Comparison of ENCODE assay signal across 16 cellular contexts in the genomic region with DNA sequence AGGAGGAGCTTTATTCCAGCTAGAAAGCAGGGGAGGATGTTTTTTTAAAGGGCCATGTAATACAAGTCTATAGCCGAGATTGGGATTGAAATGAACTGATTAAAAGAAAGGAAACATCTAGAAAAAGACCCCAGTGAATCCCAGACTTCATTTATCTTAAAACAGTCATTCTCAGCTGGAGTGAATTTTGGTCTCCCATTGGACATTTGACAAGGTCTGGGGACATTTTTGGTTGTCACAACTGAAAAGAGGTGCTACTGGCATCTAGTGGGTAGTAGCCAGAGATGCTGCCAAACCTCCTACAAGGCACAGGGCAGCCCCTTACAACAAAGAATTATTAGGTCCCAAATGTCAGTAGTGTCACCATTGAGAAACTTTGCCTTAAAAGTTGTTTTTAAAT. TPM values are rescaled to one million over a fixed set of nuclear protein-coding genes. Genes with fewer than 3 reads are reported as not detected.
A peak's percentile ranks its signal among the peaks of the same experiment; 100 is the strongest.
DNase-seq lines count a peak whose midpoint lies in the region; ATAC-seq, FAIRE-seq and TF ChIP-seq lines count a peak whose summit lies in the region.
"Had no signal": no experiment of that assay in that cellular context is flagged by ENCODE, and none has a peak within 500 bp of the region (broad histone marks: within the 10 kb centered on the region; RNA-seq: fewer than 3 reads in every experiment).

No MANE protein-coding gene starts in this region.

- H4K20me1 ChIP-seq in MM.1S (ENCODE audit: insufficient read depth, low read length) = no peaks in the 10 kb centered on the region
- no peaks in the 10 kb centered on the region for H4K20me1 ChIP-seq in GM12878 (ENCODE audit: control insufficient read depth, insufficient read depth)

- 0% methylated on average over 1 of the region's 1 CpG for WGBS in GM12878 (ENCODE audit: insufficient coverage, insufficient replicate concordance, low lambda C conversion rate, missing lambda C conversion rate)

- H3K4me1 ChIP-seq in MM.1S (ENCODE audit: low read length) (peaks cover 42% of the 10 kb centered on the region), GM12878 (ENCODE audit: control insufficient read depth, insufficient read depth, low read length) (peaks cover 38% of the 10 kb centered on the region)

- TF ChIP-seq EP300 in GM12878 (IDR thresholded peaks at IDR 0.05; ENCODE audit: borderline replicate concordance in 1 of 2, control insufficient read depth in 1 of 2, low read depth in 2 of 2, low read length in 2 of 2) = no peak

- SMC1A ChIA-PET in GM12878 (lab: Charles Lee; ENCODE audit: uncharacterized antibody, unreplicated experiment) = interaction anchor here (0.6 to 4.5 kb wide), 6 partner anchors 14 to 145 kb away, joined by 3 to 84 read pairs (median 3); partner anchors contain the start of gene SMU1

- no peaks in the 10 kb centered on the region for H3K9me2 ChIP-seq in MM.1S (replicated peaks; ENCODE audit: insufficient read depth, low read length)

- RAD21 ChIA-PET in GM12878 (lab: Charles Lee; ENCODE audit: unreplicated experiment) = interaction anchor here (1.0 kb wide), 3 partner anchors 62 to 143 kb away, joined by 3 read pairs; no protein-coding TSS in a partner anchor

- H3K27ac ChIP-seq in MM.1S (ENCODE audit: low read length) = no peak overlapping the region
- H3K27ac ChIP-seq in GM12878 (ENCODE audit: control insufficient read depth, insufficient read depth) = no peak overlapping the region
- H3K27ac ChIP-seq: heart left ventricle had no signal

- in situ Hi-C loops in GM12878 (cut with MboI) = loop anchor here (5.0 kb wide), 1 partner anchor 141 kb away; no protein-coding TSS in a partner anchor

- intact Hi-C loops in GM12878 (cut with micrococcal nuclease; ENCODE audit: unreplicated experiment) = loop anchor here (2.0 kb wide), 3 partner anchors 57 to 199 kb away; partner anchors contain the start of genes B4GALT1 and DNAJA1

- H3K27ac Mint-ChIP-seq in nephron = peak overlapping the region in 1 of 3 experiments; percentile 10
- H3K27ac Mint-ChIP-seq: activated naive CD8-positive, alpha-beta T cell treated with anti-CD3 and anti-CD28 coated beads, Interleukin-2, amount 10 ng/mL, durations not matched to agents 7 days and 5 days had no signal

- DNase-seq in GM10266 (ENCODE audit: extremely low spot score) (no peak), MM.1S (peak; percentile 30), GM12878 (ENCODE audit: low read depth, low spot score) (no peak), NCI-H1436 (lab: John Stamatoyannopoulos, UW) (no peak)
- no peak for DNase-seq in stimulated activated CD4-positive, alpha-beta T cell treated with anti-CD3 and anti-CD28 coated beads, Interleukin-4, amount 100 ng/mL, for 24 hours
- DNase-seq in activated CD4-positive, CD25-positive, alpha-beta regulatory T cell (lab: John Stamatoyannopoulos, UW) = no peak
- DNase-seq: activated naive CD8-positive, alpha-beta T cell treated with anti-CD3 and anti-CD28 coated beads, Interleukin-2, amount 10 ng/mL, durations not matched to agents 7 days and 5 days; DMS153; heart left ventricle; midbrain; NCI-H1092; NK-92 treated with Interleukin-12 subunit alpha and Interleukin-12 subunit beta, amount 100 ng/mL, for 24 hours had no signal

- H3K36me3 Mint-ChIP-seq in nephron (ENCODE audit: low read depth) = no peaks in the 10 kb centered on the region
- H3K36me3 Mint-ChIP-seq: activated naive CD8-positive, alpha-beta T cell treated with anti-CD3 and anti-CD28 coated beads, Interleukin-2, amount 10 ng/mL, durations not matched to agents 7 days and 5 days had no signal

- peak; percentile 71 for TF ChIP-seq RAD21 in GM12878 (IDR thresholded peaks at IDR 0.05; ENCODE audit: insufficient read depth, low read depth, low read length)

- H3K36me3 ChIP-seq in MM.1S (replicated peaks; ENCODE audit: insufficient read depth, low read length) = no peaks in the 10 kb centered on the region
- no peaks in the 10 kb centered on the region for H3K36me3 ChIP-seq in GM12878 (ENCODE audit: control insufficient read depth in 2 of 2, insufficient read depth in 2 of 2, low read length in 1 of 2)
- H3K36me3 ChIP-seq: heart left ventricle had no signal

- H3K4me3 ChIP-seq in MM.1S (ENCODE audit: low read length) = no peak overlapping the region
- no peak overlapping the region for H3K4me3 ChIP-seq in GM12878
- H3K4me3 ChIP-seq: heart left ventricle had no signal

- H3K27me3 Mint-ChIP-seq in nephron (ENCODE audit: low read depth) = peaks cover 7% of the 10 kb centered on the region
- H3K27me3 Mint-ChIP-seq: activated naive CD8-positive, alpha-beta T cell treated with anti-CD3 and anti-CD28 coated beads, Interleukin-2, amount 10 ng/mL, durations not matched to agents 7 days and 5 days had no signal

- POLR2A ChIA-PET in GM12878 (lab: Charles Lee) = no interaction called here

- FAIRE-seq in GM12878 (lab: Jason Lieb, UNC) = no peak

- TF ChIP-seq CTCF in GM10266 (IDR thresholded peaks at IDR 0.05; ENCODE audit: control insufficient read depth, insufficient read depth, low read depth, missing control alignments) (peak; percentile 48), MM.1S (IDR thresholded peaks at IDR 0.05; ENCODE audit: low read length) (peak; percentile 47), GM12878 (IDR thresholded peaks at IDR 0.05 in 2 of 3, conservative IDR thresholded peaks at IDR 0.05 in 1 of 3; ENCODE audit: control insufficient read depth in 2 of 3, extremely low read depth in 1 of 3, insufficient read depth in 1 of 3, low read depth in 3 of 3, low read length in 3 of 3) (peak; percentile 30 to 41 (median 32); a peak in 4 of 6 replicates), nephron (IDR thresholded peaks at IDR 0.05; ENCODE audit: unreplicated experiment in 3 of 3) (peak in 2 of 3 experiments; percentile 8 to 12)

- H3K9me3 Mint-ChIP-seq in nephron = no peaks in the 10 kb centered on the region
- H3K9me3 Mint-ChIP-seq: activated naive CD8-positive, alpha-beta T cell treated with anti-CD3 and anti-CD28 coated beads, Interleukin-2, amount 10 ng/mL, durations not matched to agents 7 days and 5 days had no signal

- H3K9me3 ChIP-seq in MM.1S (replicated peaks; ENCODE audit: insufficient read depth, low read length) (no peaks in the 10 kb centered on the region), GM12878 (replicated peaks; ENCODE audit: control insufficient read depth, insufficient read depth, low read length) (no peaks in the 10 kb centered on the region)
- H3K9me3 ChIP-seq: heart left ventricle had no signal

- BruUV-seq in GM12878 (replicated peaks; lab: Mats Ljungman, UMichigan) = no TSS peak

- H3K9ac ChIP-seq in MM.1S (ENCODE audit: low read length) (no peak overlapping the region), GM12878 (ENCODE audit: control insufficient read depth, insufficient read depth, low read length) (no peak overlapping the region)

- H2AFZ ChIP-seq in MM.1S (ENCODE audit: low read length) (no peak overlapping the region), GM12878 (ENCODE audit: control insufficient read depth, low read depth, low read length) (no peak overlapping the region)

- CTCF ChIA-PET in GM12878 (lab: Yijun Ruan, JAX) = interaction anchor here (0.7 to 6.0 kb wide), 8 partner anchors 10 to 143 kb away, joined by 3 to 44 read pairs (median 4); partner anchors contain the start of gene B4GALT1

- H3F3A ChIP-seq in MM.1S (ENCODE audit: insufficient read depth, low read length) = peaks cover 18% of the 10 kb centered on the region

- no peak for TF ChIP-seq POLR2A in GM12878 (IDR thresholded peaks at IDR 0.05; ENCODE audit: low read depth, low read length)

- H3K27me3 ChIP-seq in MM.1S (replicated peaks; ENCODE audit: insufficient read depth, low read length) (no peaks in the 10 kb centered on the region), GM12878 (replicated peaks in 1 of 2; ENCODE audit: control insufficient read depth in 2 of 2, insufficient read depth in 2 of 2, low read length in 1 of 2) (no peaks in the 10 kb centered on the region)
- H3K27me3 ChIP-seq: heart left ventricle had no signal

- H3K4me2 ChIP-seq in MM.1S (ENCODE audit: low read depth, low read length) (no peak overlapping the region), GM12878 (ENCODE audit: control insufficient read depth, insufficient read depth) (no peak overlapping the region)

- peaks cover 15% of the 10 kb centered on the region for H3K4me1 Mint-ChIP-seq in nephron

- no peak overlapping the region for H3K4me3 Mint-ChIP-seq in nephron
- H3K4me3 Mint-ChIP-seq: activated naive CD8-positive, alpha-beta T cell treated with anti-CD3 and anti-CD28 coated beads, Interleukin-2, amount 10 ng/mL, durations not matched to agents 7 days and 5 days had no signal

- H3K79me2 ChIP-seq in MM.1S (ENCODE audit: low read length) (no peaks in the 10 kb centered on the region), GM12878 (ENCODE audit: control insufficient read depth, insufficient read depth, low read length) (no peaks in the 10 kb centered on the region)

- peak; percentile 46 for ATAC-seq in GM12878
- ATAC-seq: heart left ventricle had no signal

RNA-seq across cellular contexts. Expression of gene SPINK4, which starts 16.3 kb away (rescaled TPM):
- total RNA-seq in GM12878 (2013; cell fraction: nucleolus; rRNA removed) = not detected in 2 replicates
- total RNA-seq in GM12878 (2014; rRNA removed) (not detected in 2 replicates), GM12878 (2014; rRNA removed; fragmentation: Illumina TruSeq; extraction: Trizol) (not detected in 2 replicates), GM12878 (2021) (not detected in 2 replicates)
- not detected for polyA plus RNA-seq in GM12878 (2011; ENCODE audit: low read depth)
- polyA plus RNA-seq in GM12878 (2011; rRNA removed) (not detected in 2 replicates), GM12878 (2014; fragmentation: Illumina TruSeq; extraction: Trizol) (not detected in 2 replicates), GM12878 (2014; fragmentation: Nextera tagmentation; extraction: Ambion mirVana) (not detected), GM12878 (2014; rRNA removed) (not detected in 2 replicates), GM12878 (2016; fragmentation: Nextera tagmentation; extraction: Ambion mirVana) (not detected)
- not detected in 2 replicates for polyA plus RNA-seq in GM12878 (2011; cell fraction: cytosol; rRNA removed)
- polyA plus RNA-seq in GM12878 (2011; cell fraction: nucleus; rRNA removed) = not detected in 2 replicates
- polyA plus RNA-seq in GM12878 (2012) = not detected in 2 replicates
- polyA minus RNA-seq in GM12878 (2011; rRNA and poly(A)+ RNA removed) = not detected in 2 replicates
- polyA minus RNA-seq in GM12878 (2011; cell fraction: cytosol; rRNA and poly(A)+ RNA removed) = 6.7 and 35.7 TPM in 2 replicates
- polyA minus RNA-seq in GM12878 (2011; cell fraction: nucleus; rRNA and poly(A)+ RNA removed) = 1.8 TPM in 1 of 2 replicates, not detected in the other
- total RNA-seq: activated CD8-positive, alpha-beta memory T cell treated with anti-CD3 and anti-CD28 coated beads for 36 hours; activated naive CD8-positive, alpha-beta T cell treated with anti-CD3 and anti-CD28 coated beads, Interleukin-2, amount 10 ng/mL, durations not matched to agents 7 days and 5 days; heart left ventricle; renal cortical epithelial cell; T-helper 1 cell treated with Interleukin-12 subunit alpha and Interleukin-12 subunit beta and Interleukin-4 antibody, amounts not matched to agents 30 ng/mL and 1 ng/mL, for 36 hours had no signal
- polyA plus RNA-seq: heart left ventricle had no signal

RNA-seq across cellular contexts. Expression of gene BAG1, which starts 40.8 kb away (rescaled TPM):
- 43.3 and 52.7 TPM in 2 replicates for total RNA-seq in GM12878 (2013; cell fraction: nucleolus; rRNA removed)
- 46.3 and 50.0 TPM in 2 replicates for total RNA-seq in GM12878 (2014; rRNA removed)
- 67.9 and 72.1 TPM in 2 replicates for total RNA-seq in GM12878 (2014; rRNA removed; fragmentation: Illumina TruSeq; extraction: Trizol)
- 120 and 121 TPM in 2 replicates for total RNA-seq in GM12878 (2021)
- 56.0 TPM for polyA plus RNA-seq in GM12878 (2011; ENCODE audit: low read depth)
- 43.9 and 54.3 TPM in 2 replicates for polyA plus RNA-seq in GM12878 (2011; rRNA removed)
- 28.7 and 38.7 TPM in 2 replicates for polyA plus RNA-seq in GM12878 (2011; cell fraction: cytosol; rRNA removed)
- 28.4 and 37.7 TPM in 2 replicates for polyA plus RNA-seq in GM12878 (2011; cell fraction: nucleus; rRNA removed)
- 51.5 and 53.4 TPM in 2 replicates for polyA plus RNA-seq in GM12878 (2012)
- 60.8 and 65.6 TPM in 2 replicates for polyA plus RNA-seq in GM12878 (2014; fragmentation: Illumina TruSeq; extraction: Trizol)
- 10 to 100 TPM; 11.6 to 43.8 TPM for polyA plus RNA-seq in GM12878 (2014; fragmentation: Nextera tagmentation; extraction: Ambion mirVana)
- 107 and 115 TPM in 2 replicates for polyA plus RNA-seq in GM12878 (2014; rRNA removed)
- 100 to 1,000 TPM; 120 to 135 TPM for polyA plus RNA-seq in GM12878 (2016; fragmentation: Nextera tagmentation; extraction: Ambion mirVana)
- polyA minus RNA-seq in GM12878 (2011; rRNA and poly(A)+ RNA removed) = 24.5 and 25.2 TPM in 2 replicates
- polyA minus RNA-seq in GM12878 (2011; cell fraction: cytosol; rRNA and poly(A)+ RNA removed) = 11.5 and 14.2 TPM in 2 replicates
- 27.7 and 54.5 TPM in 2 replicates for polyA minus RNA-seq in GM12878 (2011; cell fraction: nucleus; rRNA and poly(A)+ RNA removed)

RNA-seq across cellular contexts. Expression of gene CHMP5, which starts 41.2 kb away (rescaled TPM):
- total RNA-seq in GM12878 (2013; cell fraction: nucleolus; rRNA removed) = 27.2 and 29.5 TPM in 2 replicates
- total RNA-seq in GM12878 (2014; rRNA removed) (40.3 and 55.7 TPM in 2 replicates), GM12878 (2014; rRNA removed; fragmentation: Illumina TruSeq; extraction: Trizol) (68.7 and 75.7 TPM in 2 replicates), GM12878 (2021) (50.6 and 56.7 TPM in 2 replicates)
- polyA plus RNA-seq in GM12878 (2011; ENCODE audit: low read depth) = 56.9 TPM
- polyA plus RNA-seq in GM12878 (2011; rRNA removed) (179 and 312 TPM in 2 replicates), GM12878 (2014; fragmentation: Illumina TruSeq; extraction: Trizol) (79.0 and 91.5 TPM in 2 replicates), GM12878 (2014; fragmentation: Nextera tagmentation; extraction: Ambion mirVana) (100 to 1,000 TPM; 121 to 152 TPM), GM12878 (2014; rRNA removed) (41.8 and 65.1 TPM in 2 replicates), GM12878 (2016; fragmentation: Nextera tagmentation; extraction: Ambion mirVana) (10 to 100 TPM; 78.3 to 83.8 TPM)
- polyA plus RNA-seq in GM12878 (2011; cell fraction: cytosol; rRNA removed) = 51.2 and 60.3 TPM in 2 replicates
- polyA plus RNA-seq in GM12878 (2011; cell fraction: nucleus; rRNA removed) = 56.1 and 66.1 TPM in 2 replicates
- polyA plus RNA-seq in GM12878 (2012) = 63.1 and 86.9 TPM in 2 replicates
- 28.8 and 52.7 TPM in 2 replicates for polyA minus RNA-seq in GM12878 (2011; rRNA and poly(A)+ RNA removed)
- polyA minus RNA-seq in GM12878 (2011; cell fraction: cytosol; rRNA and poly(A)+ RNA removed) = 18.2 and 24.5 TPM in 2 replicates
- 9.8 and 20.5 TPM in 2 replicates for polyA minus RNA-seq in GM12878 (2011; cell fraction: nucleus; rRNA and poly(A)+ RNA removed)

RNA-seq across cellular contexts. Expression of gene B4GALT1, which starts 56.6 kb away (rescaled TPM):
- total RNA-seq in GM12878 (2013; cell fraction: nucleolus; rRNA removed) = 47.6 and 51.1 TPM in 2 replicates
- total RNA-seq in GM12878 (2014; rRNA removed) (23.4 and 24.2 TPM in 2 replicates), GM12878 (2014; rRNA removed; fragmentation: Illumina TruSeq; extraction: Trizol) (12.7 and 15.3 TPM in 2 replicates), GM12878 (2021) (77.5 and 79.0 TPM in 2 replicates)
- 50.1 TPM for polyA plus RNA-seq in GM12878 (2011; ENCODE audit: low read depth)
- polyA plus RNA-seq in GM12878 (2011; rRNA removed) (29.6 and 36.5 TPM in 2 replicates), GM12878 (2014; fragmentation: Illumina TruSeq; extraction: Trizol) (66.7 and 68.8 TPM in 2 replicates), GM12878 (2014; fragmentation: Nextera tagmentation; extraction: Ambion mirVana) (10 to 100 TPM; 22.4 to 23.3 TPM), GM12878 (2014; rRNA removed) (42.6 and 45.5 TPM in 2 replicates), GM12878 (2016; fragmentation: Nextera tagmentation; extraction: Ambion mirVana) (10 to 100 TPM; 50.2 to 50.8 TPM)
- 36.7 and 49.7 TPM in 2 replicates for polyA plus RNA-seq in GM12878 (2011; cell fraction: cytosol; rRNA removed)
- polyA plus RNA-seq in GM12878 (2011; cell fraction: nucleus; rRNA removed) = 16.8 and 18.8 TPM in 2 replicates
- polyA plus RNA-seq in GM12878 (2012) = 58.2 and 65.9 TPM in 2 replicates
- 48.3 and 58.3 TPM in 2 replicates for polyA minus RNA-seq in GM12878 (2011; rRNA and poly(A)+ RNA removed)
- 25.8 and 27.2 TPM in 2 replicates for polyA minus RNA-seq in GM12878 (2011; cell fraction: cytosol; rRNA and poly(A)+ RNA removed)
- polyA minus RNA-seq in GM12878 (2011; cell fraction: nucleus; rRNA and poly(A)+ RNA removed) = 10.3 and 16.8 TPM in 2 replicates
